9 cellular contexts compared by ENCODE assay signal in genomic region chr12:53985358-53985899, GRCh38. TPM values are rescaled to one million over a fixed set of nuclear protein-coding genes. Genes with fewer than 3 reads are reported as not detected.
DNase-seq lines count a peak whose midpoint lies in the region; ATAC-seq, FAIRE-seq and TF ChIP-seq lines count a peak whose summit lies in the region.
"Had no signal": no experiment of that assay in that cellular context is flagged by ENCODE, and none has a peak within 500 bp of the region (broad histone marks: within the 10 kb centered on the region; RNA-seq: fewer than 3 reads in every experiment).

No MANE protein-coding gene starts in this region.

- H3K27ac ChIP-seq in GM12878 (ENCODE audit: control insufficient read depth, insufficient read depth): no peak overlapping the region

- H3K9me3 Mint-ChIP-seq in nephron: no peaks in the 10 kb centered on the region

- BruUV-seq in GM12878 (replicated peaks; lab: Mats Ljungman, UMichigan): no TSS peak

- TF ChIP-seq EP300 in GM12878 (IDR thresholded peaks at IDR 0.05; ENCODE audit: borderline replicate concordance in 1 of 2, control insufficient read depth in 1 of 2, low read depth in 2 of 2, low read length in 2 of 2): no peak

- H3K36me3 Mint-ChIP-seq in nephron (ENCODE audit: low read depth): peaks cover 19% of the 10 kb centered on the region

- TF ChIP-seq RAD21 in GM12878 (IDR thresholded peaks at IDR 0.05; ENCODE audit: insufficient read depth, low read depth, low read length): no peak

- H3K27ac Mint-ChIP-seq in nephron: peak overlapping the region; percentile 95 to 100 (median 97)

- peak overlapping the region; percentile 75 for H3K4me3 ChIP-seq in BE2C (ENCODE audit: low read depth, low read length)
- peak overlapping the region; percentile 44; the same call in 1 of the 2 replicates for H3K4me3 ChIP-seq in GM12878
- H3K4me3 ChIP-seq: lung had no signal

- no peak overlapping the region; the same call in 1 of the 2 replicates for H2AFZ ChIP-seq in GM12878 (ENCODE audit: control insufficient read depth, low read depth, low read length)

- 54% methylated on average over 36 of the region's 36 CpGs for WGBS in GM12878 (ENCODE audit: insufficient coverage, insufficient replicate concordance, low lambda C conversion rate, missing lambda C conversion rate)

- RAD21 ChIA-PET in GM12878 (lab: Charles Lee; ENCODE audit: unreplicated experiment): interaction anchor here (0.5 to 3.3 kb wide), 14 partner anchors 10 to 235 kb away, joined by 3 to 14 read pairs (median 3); partner anchors contain the start of genes HOXC5, HOXC8 and HOXC9

- peaks cover 3% of the 10 kb centered on the region; the same call in 1 of the 2 replicates for H4K20me1 ChIP-seq in GM12878 (ENCODE audit: control insufficient read depth, insufficient read depth)

- SMC1A ChIA-PET in GM12878 (lab: Charles Lee; ENCODE audit: uncharacterized antibody, unreplicated experiment): interaction anchor here (0.7 to 4.5 kb wide), 8 partner anchors 11 to 231 kb away, joined by 3 to 29 read pairs (median 3); partner anchors contain the start of genes HOXC5 and HOXC9

- no peak for FAIRE-seq in GM12878 (lab: Jason Lieb, UNC)

- H3K4me3 Mint-ChIP-seq in nephron: peak overlapping the region; percentile 95 to 99 (median 96)

- peak; percentile 30 for ATAC-seq in GM12878
- no peak for ATAC-seq in GM21515 (IDR thresholded peaks at IDR 0.05; ENCODE audit: unreplicated experiment)

- intact Hi-C loops in GM12878 (cut with micrococcal nuclease; ENCODE audit: unreplicated experiment) (loop anchor here (2.0 to 10.0 kb wide), 4 partner anchors 191 to 281 kb away; no protein-coding TSS in a partner anchor), head of caudate nucleus (cut with DNase I) (no loop called here)

- peaks cover 100% of the 10 kb centered on the region for H3K27me3 Mint-ChIP-seq in nephron (ENCODE audit: low read depth)

- H3K36me3 ChIP-seq in BE2C (no peaks in the 10 kb centered on the region), GM12878 (ENCODE audit: control insufficient read depth in 2 of 2, insufficient read depth in 2 of 2, low read length in 1 of 2) (no peaks in the 10 kb centered on the region)

- TF ChIP-seq CTCF in BE2C (IDR thresholded peaks at IDR 0.05; ENCODE audit: low read depth, low read length): peak; percentile 9; the same call in 1 of the 2 replicates
- TF ChIP-seq CTCF in GM12878 (IDR thresholded peaks at IDR 0.05 in 2 of 3, conservative IDR thresholded peaks at IDR 0.05 in 1 of 3; ENCODE audit: control insufficient read depth in 2 of 3, extremely low read depth in 1 of 3, insufficient read depth in 1 of 3, low read depth in 3 of 3, low read length in 3 of 3): no peak
- no peak for TF ChIP-seq CTCF in nephron (IDR thresholded peaks at IDR 0.05; ENCODE audit: unreplicated experiment in 3 of 3)

- H3K4me1 Mint-ChIP-seq in nephron: peaks cover 47% of the 10 kb centered on the region

- CTCF ChIA-PET in GM12878 (lab: Yijun Ruan, JAX): interaction anchor here (0.5 to 5.5 kb wide), 36 partner anchors 9 to 361 kb away, joined by 3 to 54 read pairs (median 4); partner anchors contain the start of genes CALCOCO1, HOXC5, HOXC6 and HOXC8

- peak overlapping the region; percentile 57 for H3K4me2 ChIP-seq in GM12878 (ENCODE audit: control insufficient read depth, insufficient read depth)

- H3K27me3 ChIP-seq in BE2C: peaks cover 21% of the 10 kb centered on the region
- H3K27me3 ChIP-seq in GM12878 (replicated peaks in 1 of 2; ENCODE audit: control insufficient read depth in 2 of 2, insufficient read depth in 2 of 2, low read length in 1 of 2): peaks cover 30 to 51% of the 10 kb centered on the region in 2 experiments

- H3K4me1 ChIP-seq in BE2C (peaks cover 8% of the 10 kb centered on the region), GM12878 (ENCODE audit: control insufficient read depth, insufficient read depth, low read length) (peaks cover 22% of the 10 kb centered on the region)

- DNase-seq in BE2C: peak; percentile 58
- DNase-seq in HK-2 (ENCODE audit: unreplicated experiment): peak; percentile 60
- no peak for DNase-seq in GM12878 (ENCODE audit: low read depth, low spot score)
- no peak for DNase-seq in head of caudate nucleus
- DNase-seq in D341Med (ENCODE audit: low spot score): no peak
- DNase-seq in NCI-H1092 (lab: John Stamatoyannopoulos, UW): no peak

- H3K9me3 ChIP-seq in BE2C: no peaks in the 10 kb centered on the region
- no peaks in the 10 kb centered on the region for H3K9me3 ChIP-seq in GM12878 (replicated peaks; ENCODE audit: control insufficient read depth, insufficient read depth, low read length)

- in situ Hi-C loops in GM12878 (cut with MboI): no loop called here

- H3K79me2 ChIP-seq in GM12878 (ENCODE audit: control insufficient read depth, insufficient read depth, low read length): no peaks in the 10 kb centered on the region

- POLR2A ChIA-PET in GM12878 (lab: Charles Lee): interaction anchor here (0.6 to 1.2 kb wide), 3 partner anchors 10 to 590 kb away, joined by 3 to 4 read pairs (median 3); no protein-coding TSS in a partner anchor

- H3K9ac ChIP-seq in GM12878 (ENCODE audit: control insufficient read depth, insufficient read depth, low read length): no peak overlapping the region

- no peak for TF ChIP-seq POLR2A in GM12878 (IDR thresholded peaks at IDR 0.05; ENCODE audit: low read depth, low read length)

RNA-seq across cellular contexts. Expression of gene HOXC10, which starts 0.5 kb away (rescaled TPM):
- 49.3 TPM for polyA plus RNA-seq in BE2C (2012; ENCODE audit: insufficient read depth, insufficient read length, low read depth)
- total RNA-seq in GM12878 (2013; cell fraction: nucleolus; rRNA removed): not detected in 2 replicates
- total RNA-seq in GM12878 (2014; rRNA removed) (not detected in 2 replicates), GM12878 (2014; rRNA removed; fragmentation: Illumina TruSeq; extraction: Trizol) (not detected in 2 replicates), GM12878 (2021) (0.59 TPM in 1 of 2 replicates, not detected in the other)
- not detected for polyA plus RNA-seq in GM12878 (2011; ENCODE audit: low read depth)
- polyA plus RNA-seq in GM12878 (2011; rRNA removed) (not detected in 2 replicates), GM12878 (2014; fragmentation: Illumina TruSeq; extraction: Trizol) (not detected in 2 replicates), GM12878 (2014; fragmentation: Nextera tagmentation; extraction: Ambion mirVana) (not detected), GM12878 (2014; rRNA removed) (not detected in 2 replicates), GM12878 (2016; fragmentation: Nextera tagmentation; extraction: Ambion mirVana) (not detected)
- polyA plus RNA-seq in GM12878 (2011; cell fraction: cytosol; rRNA removed): 0.03 TPM in 1 of 2 replicates, not detected in the other
- polyA plus RNA-seq in GM12878 (2011; cell fraction: nucleus; rRNA removed): not detected in 2 replicates
- not detected in 2 replicates for polyA plus RNA-seq in GM12878 (2012)
- polyA minus RNA-seq in GM12878 (2011; rRNA and poly(A)+ RNA removed): not detected in 2 replicates
- polyA minus RNA-seq in GM12878 (2011; cell fraction: cytosol; rRNA and poly(A)+ RNA removed): not detected in 2 replicates
- polyA minus RNA-seq in GM12878 (2011; cell fraction: nucleus; rRNA and poly(A)+ RNA removed): 0.24 TPM in 1 of 2 replicates, not detected in the other
- polyA plus RNA-seq: lung had no signal

RNA-seq across cellular contexts. Expression of gene HOTAIR, which starts 10.7 kb away (rescaled TPM):
- 2.2 TPM for polyA plus RNA-seq in BE2C (2012; ENCODE audit: insufficient read depth, insufficient read length, low read depth)
- total RNA-seq in GM12878 (2013; cell fraction: nucleolus; rRNA removed): not detected in 2 replicates
- total RNA-seq in GM12878 (2014; rRNA removed) (not detected in 2 replicates), GM12878 (2014; rRNA removed; fragmentation: Illumina TruSeq; extraction: Trizol) (not detected in 2 replicates), GM12878 (2021) (not detected in 2 replicates)
- not detected for polyA plus RNA-seq in GM12878 (2011; ENCODE audit: low read depth)
- polyA plus RNA-seq in GM12878 (2011; rRNA removed) (not detected in 2 replicates), GM12878 (2014; fragmentation: Illumina TruSeq; extraction: Trizol) (not detected in 2 replicates), GM12878 (2014; fragmentation: Nextera tagmentation; extraction: Ambion mirVana) (not detected), GM12878 (2014; rRNA removed) (not detected in 2 replicates), GM12878 (2016; fragmentation: Nextera tagmentation; extraction: Ambion mirVana) (not detected)
- polyA plus RNA-seq in GM12878 (2011; cell fraction: cytosol; rRNA removed): not detected in 2 replicates
- polyA plus RNA-seq in GM12878 (2011; cell fraction: nucleus; rRNA removed): not detected in 2 replicates
- polyA plus RNA-seq in GM12878 (2012): not detected in 2 replicates
- not detected in 2 replicates for polyA minus RNA-seq in GM12878 (2011; rRNA and poly(A)+ RNA removed)
- polyA minus RNA-seq in GM12878 (2011; cell fraction: cytosol; rRNA and poly(A)+ RNA removed): not detected in 2 replicates
- polyA minus RNA-seq in GM12878 (2011; cell fraction: nucleus; rRNA and poly(A)+ RNA removed): not detected in 2 replicates
- polyA plus RNA-seq: lung had no signal

RNA-seq across cellular contexts. Expression of gene HOXC11, which starts 12.5 kb away (rescaled TPM):
- 0.85 TPM for polyA plus RNA-seq in BE2C (2012; ENCODE audit: insufficient read depth, insufficient read length, low read depth)
- total RNA-seq in GM12878 (2013; cell fraction: nucleolus; rRNA removed): not detected in 2 replicates
- total RNA-seq in GM12878 (2014; rRNA removed) (not detected in 2 replicates), GM12878 (2014; rRNA removed; fragmentation: Illumina TruSeq; extraction: Trizol) (not detected in 2 replicates), GM12878 (2021) (not detected in 2 replicates)
- polyA plus RNA-seq in GM12878 (2011; ENCODE audit: low read depth): 0.12 TPM
- polyA plus RNA-seq in GM12878 (2011; rRNA removed) (not detected in 2 replicates), GM12878 (2014; fragmentation: Illumina TruSeq; extraction: Trizol) (not detected in 2 replicates), GM12878 (2014; fragmentation: Nextera tagmentation; extraction: Ambion mirVana) (not detected), GM12878 (2014; rRNA removed) (not detected in 2 replicates), GM12878 (2016; fragmentation: Nextera tagmentation; extraction: Ambion mirVana) (not detected)
- not detected in 2 replicates for polyA plus RNA-seq in GM12878 (2011; cell fraction: cytosol; rRNA removed)
- not detected in 2 replicates for polyA plus RNA-seq in GM12878 (2011; cell fraction: nucleus; rRNA removed)
- polyA plus RNA-seq in GM12878 (2012): not detected in 2 replicates
- not detected in 2 replicates for polyA minus RNA-seq in GM12878 (2011; rRNA and poly(A)+ RNA removed)
- polyA minus RNA-seq in GM12878 (2011; cell fraction: cytosol; rRNA and poly(A)+ RNA removed): 0.73 TPM in 1 of 2 replicates, not detected in the other
- polyA minus RNA-seq in GM12878 (2011; cell fraction: nucleus; rRNA and poly(A)+ RNA removed): not detected in 2 replicates
- total RNA-seq: lung had no signal
- polyA plus RNA-seq: lung had no signal

RNA-seq across cellular contexts. Expression of gene HOXC9, which starts 14.5 kb away (rescaled TPM):
- 33.9 TPM for polyA plus RNA-seq in BE2C (2012; ENCODE audit: insufficient read depth, insufficient read length, low read depth)
- total RNA-seq in GM12878 (2013; cell fraction: nucleolus; rRNA removed): 0.69 TPM in 1 of 2 replicates, not detected in the other
- not detected in 2 replicates for total RNA-seq in GM12878 (2014; rRNA removed)
- not detected in 2 replicates for total RNA-seq in GM12878 (2014; rRNA removed; fragmentation: Illumina TruSeq; extraction: Trizol)
- total RNA-seq in GM12878 (2021): not detected in 2 replicates
- not detected for polyA plus RNA-seq in GM12878 (2011; ENCODE audit: low read depth)
- not detected in 2 replicates for polyA plus RNA-seq in GM12878 (2011; rRNA removed)
- polyA plus RNA-seq in GM12878 (2011; cell fraction: cytosol; rRNA removed): not detected in 2 replicates
- 0.09 TPM in 1 of 2 replicates, not detected in the other for polyA plus RNA-seq in GM12878 (2011; cell fraction: nucleus; rRNA removed)
- polyA plus RNA-seq in GM12878 (2012): 0.07 TPM in 1 of 2 replicates, not detected in the other
- polyA plus RNA-seq in GM12878 (2014; fragmentation: Illumina TruSeq; extraction: Trizol): not detected in 2 replicates
- not detected for polyA plus RNA-seq in GM12878 (2014; fragmentation: Nextera tagmentation; extraction: Ambion mirVana)
- not detected in 2 replicates for polyA plus RNA-seq in GM12878 (2014; rRNA removed)
- not detected for polyA plus RNA-seq in GM12878 (2016; fragmentation: Nextera tagmentation; extraction: Ambion mirVana)
- not detected in 2 replicates for polyA minus RNA-seq in GM12878 (2011; rRNA and poly(A)+ RNA removed)
- not detected in 2 replicates for polyA minus RNA-seq in GM12878 (2011; cell fraction: cytosol; rRNA and poly(A)+ RNA removed)
- not detected in 2 replicates for polyA minus RNA-seq in GM12878 (2011; cell fraction: nucleus; rRNA and poly(A)+ RNA removed)
- total RNA-seq: lung had no signal

RNA-seq across cellular contexts. Expression of gene HOXC8, which starts 23.4 kb away (rescaled TPM):
- 24.8 TPM for polyA plus RNA-seq in BE2C (2012; ENCODE audit: insufficient read depth, insufficient read length, low read depth)
- not detected in 2 replicates for total RNA-seq in GM12878 (2013; cell fraction: nucleolus; rRNA removed)
- total RNA-seq in GM12878 (2014; rRNA removed) (not detected in 2 replicates), GM12878 (2014; rRNA removed; fragmentation: Illumina TruSeq; extraction: Trizol) (not detected in 2 replicates), GM12878 (2021) (not detected in 2 replicates)
- not detected for polyA plus RNA-seq in GM12878 (2011; ENCODE audit: low read depth)
- polyA plus RNA-seq in GM12878 (2011; rRNA removed) (not detected in 2 replicates), GM12878 (2014; fragmentation: Illumina TruSeq; extraction: Trizol) (not detected in 2 replicates), GM12878 (2014; fragmentation: Nextera tagmentation; extraction: Ambion mirVana) (not detected), GM12878 (2014; rRNA removed) (not detected in 2 replicates), GM12878 (2016; fragmentation: Nextera tagmentation; extraction: Ambion mirVana) (not detected)
- not detected in 2 replicates for polyA plus RNA-seq in GM12878 (2011; cell fraction: cytosol; rRNA removed)
- not detected in 2 replicates for polyA plus RNA-seq in GM12878 (2011; cell fraction: nucleus; rRNA removed)
- polyA plus RNA-seq in GM12878 (2012): not detected in 2 replicates
- polyA minus RNA-seq in GM12878 (2011; rRNA and poly(A)+ RNA removed): 0.10 TPM in 1 of 2 replicates, not detected in the other
- polyA minus RNA-seq in GM12878 (2011; cell fraction: cytosol; rRNA and poly(A)+ RNA removed): not detected in 2 replicates
- not detected in 2 replicates for polyA minus RNA-seq in GM12878 (2011; cell fraction: nucleus; rRNA and poly(A)+ RNA removed)
- total RNA-seq: lung had no signal

Comparison
In these comparisons a context has a peak if more than half of its experiments do, and no peak if none do; other contexts are left out.
1. DNase-seq: peak in BE2C (single experiment) and HK-2 (single experiment); none in GM12878 (single experiment), head of caudate nucleus (0 of 42), D341Med (single experiment) and NCI-H1092 (single experiment).